In the genomic region with DNA sequence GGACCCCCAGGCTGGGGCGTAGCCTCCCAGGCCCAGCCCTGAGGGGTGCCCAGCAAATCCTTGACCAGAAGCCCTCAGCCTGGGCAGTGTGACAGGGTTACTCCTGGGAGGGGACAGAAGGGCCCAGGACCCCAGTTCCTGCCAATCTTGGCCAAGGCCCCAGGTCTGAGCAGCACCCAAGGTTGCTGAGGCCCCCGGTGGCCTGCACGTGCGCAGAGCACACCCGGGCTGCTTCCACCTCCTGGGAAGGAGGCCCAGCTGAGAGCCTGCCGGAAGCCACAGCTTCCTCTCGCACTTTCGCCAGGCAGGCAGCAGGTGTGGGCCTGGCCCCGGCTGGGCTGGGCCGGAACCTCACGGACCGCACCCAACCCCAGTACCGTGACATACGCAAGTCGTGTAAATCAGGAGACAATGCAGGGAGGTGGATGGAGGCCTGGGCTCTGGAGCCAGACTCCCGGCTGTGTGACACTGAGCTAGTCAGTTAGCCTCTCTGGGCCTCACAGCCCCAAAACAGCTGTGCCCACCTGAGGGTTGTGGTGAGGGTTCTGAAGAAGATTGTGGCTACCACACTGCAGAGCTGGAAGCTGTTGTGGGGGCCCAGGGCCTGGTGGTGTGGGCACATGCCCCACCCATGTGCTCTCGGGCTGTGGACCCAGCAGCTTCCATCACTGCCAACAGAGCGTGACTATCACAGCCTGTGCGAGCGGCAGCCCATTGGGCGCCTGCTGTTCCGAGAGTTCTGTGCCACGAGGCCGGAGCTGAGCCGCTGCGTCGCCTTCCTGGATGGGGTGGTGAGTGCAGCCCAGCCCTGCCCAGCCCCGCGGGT, we compare ENCODE assay signal across 9 cellular contexts. TPM values are rescaled to one million over a fixed set of nuclear protein-coding genes. Genes with fewer than 3 reads are reported as not detected.
DNase-seq lines count a peak whose midpoint lies in the region; ATAC-seq and TF ChIP-seq lines count a peak whose summit lies in the region.
"Had no signal": no experiment of that assay in that cellular context is flagged by ENCODE, and none has a peak within 500 bp of the region (broad histone marks: within the 10 kb centered on the region; RNA-seq: fewer than 3 reads in every experiment).

No MANE protein-coding gene starts in this region.

- no peak for TF ChIP-seq POLR2A in thyroid gland (IDR thresholded peaks at IDR 0.05)

- H3K36me3 ChIP-seq in BLaER1 (peaks cover 44% of the 10 kb centered on the region), upper lobe of right lung (peaks cover 49% of the 10 kb centered on the region), thyroid gland (peaks cover 42 to 43% of the 10 kb centered on the region in 2 donors)

- peaks cover 20% of the 10 kb centered on the region for H4K20me1 ChIP-seq in BLaER1

- H3K4me3 ChIP-seq in BLaER1, result peak overlapping the region; percentile 97
- no peak overlapping the region for H3K4me3 ChIP-seq in upper lobe of right lung
- H3K4me3 ChIP-seq in thyroid gland (replicated peaks in 1 of 3), result no peak overlapping the region

- 84 to 98% methylated on average over 8 to 13 of the region's 29 CpGs for WGBS in thyroid gland, 2 donors

- H3K9me3 ChIP-seq in BLaER1 (no peaks in the 10 kb centered on the region), upper lobe of right lung (no peaks in the 10 kb centered on the region), thyroid gland (no peaks in the 10 kb centered on the region)

- TF ChIP-seq CTCF in upper lobe of right lung (IDR thresholded peaks at IDR 0.05) (no peak), thyroid gland (IDR thresholded peaks at IDR 0.05) (no peak)

- H3K27ac ChIP-seq in BLaER1 (peak overlapping the region; percentile 99), layer of hippocampus (ENCODE audit: low read depth, low read length) (peak overlapping the region; percentile 69), upper lobe of right lung (peak overlapping the region; percentile 47), thyroid gland (no peak overlapping the region)
- H3K27ac ChIP-seq: parathyroid adenoma had no signal

- H3K9ac ChIP-seq in BLaER1, result peak overlapping the region; percentile 99
- H3K9ac ChIP-seq: parathyroid adenoma had no signal

- DNase-seq in activated T-cell treated with anti-CD3 and anti-CD28 coated beads for 48 hours (ENCODE audit: low read depth) (peak; percentile 79), upper lobe of right lung (peak; percentile 76), superior temporal gyrus (ENCODE audit: extremely low spot score) (no peak), thyroid gland (no peak)

- intact Hi-C loops in upper lobe of right lung (cut with DNase I), result no loop called here
- intact Hi-C loops in thyroid gland (cut with DNase I), result no loop called here

- H3K4me1 ChIP-seq in BLaER1, result peaks cover 77% of the 10 kb centered on the region
- peaks cover 45% of the 10 kb centered on the region for H3K4me1 ChIP-seq in upper lobe of right lung
- peaks cover 13% of the 10 kb centered on the region in 2 donors for H3K4me1 ChIP-seq in thyroid gland

- no peaks in the 10 kb centered on the region for H3K27me3 ChIP-seq in BLaER1
- H3K27me3 ChIP-seq in layer of hippocampus (ENCODE audit: control insufficient read depth, insufficient read depth, low read length), result no peaks in the 10 kb centered on the region
- no peaks in the 10 kb centered on the region for H3K27me3 ChIP-seq in upper lobe of right lung
- H3K27me3 ChIP-seq in thyroid gland, result no peaks in the 10 kb centered on the region

- ATAC-seq in GM19468 (IDR thresholded peaks at IDR 0.05; ENCODE audit: extremely low read depth, unreplicated experiment) (peak; percentile 34), HG03571 (IDR thresholded peaks at IDR 0.05; ENCODE audit: unreplicated experiment) (peak; percentile 55), upper lobe of right lung (peak; percentile 4)

- peak overlapping the region; percentile 98 for H3K4me2 ChIP-seq in BLaER1

RNA-seq across cellular contexts. Expression of a gene that starts 5.1 kb away (rescaled TPM):
- total RNA-seq in upper lobe of right lung, result 43.9 TPM
- total RNA-seq in thyroid gland, result 10 to 100 TPM; 14.0 to 27.8 (median 18.8) TPM

RNA-seq across cellular contexts. Expression of a gene that starts 15.1 kb away (rescaled TPM):
- 2.1 TPM for total RNA-seq in upper lobe of right lung
- 1 to 10 TPM; 1.4 to 4.7 (median 4.2) TPM for total RNA-seq in thyroid gland

RNA-seq across cellular contexts. Expression of a gene that starts 22.2 kb away (rescaled TPM):
- total RNA-seq in upper lobe of right lung (0.69 TPM), thyroid gland (1 to 10 TPM in 2 of 4 donors, under 1 TPM in 1, not detected in 1; 0.42 to 2.6 (median 1.1) TPM)

RNA-seq across cellular contexts. Expression of a gene that starts 31.1 kb away (rescaled TPM):
- not detected for total RNA-seq in upper lobe of right lung
- total RNA-seq in thyroid gland, result not detected

RNA-seq across cellular contexts. Expression of a gene that starts 41.9 kb away (rescaled TPM):
- total RNA-seq in upper lobe of right lung (34.6 TPM), thyroid gland (10 to 100 TPM; 61.4 to 98.8 (median 68.0) TPM)

Comparison
In these comparisons a context has a peak if more than half of its experiments do, and no peak if none do; other contexts are left out.
1. H3K27ac ChIP-seq: peak in BLaER1 (single experiment), layer of hippocampus (single experiment) and upper lobe of right lung (single experiment); none in thyroid gland (0 of 3).
2. ATAC-seq: peak in every context shown above with its lines; median percentile 55 in HG03571; 34 in GM19468; 4 in upper lobe of right lung.
3. DNase-seq: peak in activated T-cell treated with anti-CD3 and anti-CD28 coated beads for 48 hours (single experiment) and upper lobe of right lung (single experiment); none in superior temporal gyrus (single experiment) and thyroid gland (0 of 2).